In genomic region chr5:54305737-54306136, GRCh38 we compare ENCODE assay signal across 8 cellular contexts.
"Had no signal": no experiment of that assay in that cellular context is flagged by ENCODE, and none has a peak within 500 bp of the region (broad histone marks: within the 10 kb centered on the region; RNA-seq: fewer than 3 reads in every experiment).

No MANE protein-coding gene starts in this region.

- H3K27ac ChIP-seq: GM23248, HL-60 had no signal

- DNase-seq: GM23248, GOT3, H9, HCEC 1CT, HFFc6, KG1 had no signal

- H3K4me3 ChIP-seq: GM23248 had no signal

- ATAC-seq: HepG2 had no signal

- H3K9ac ChIP-seq: GM23248 had no signal

- FAIRE-seq: HepG2 had no signal

- H2AFZ ChIP-seq: GM23248 had no signal
